Comparison of ENCODE assay signal across 12 cellular contexts in genomic region chr12:110004598-110004997, GRCh38. TPM values are rescaled to one million over a fixed set of nuclear protein-coding genes. Genes with fewer than 3 reads are reported as not detected.
A peak's percentile ranks its signal among the peaks of the same experiment; 100 is the strongest.
DNase-seq lines count a peak whose midpoint lies in the region; ATAC-seq and TF ChIP-seq lines count a peak whose summit lies in the region.
"Had no signal": no experiment of that assay in that cellular context is flagged by ENCODE, and none has a peak within 500 bp of the region (broad histone marks: within the 10 kb centered on the region; RNA-seq: fewer than 3 reads in every experiment).

No MANE protein-coding gene starts in this region.

- intact Hi-C loops in activated CD4-positive, alpha-beta T cell treated with anti-CD3 and anti-CD28 coated beads for 36 hours (cut with DNase I, micrococcal nuclease), result no loop called here
- intact Hi-C loops in sciatic nerve (cut with DNase I), result no loop called here

- peaks cover 61 to 71% of the 10 kb centered on the region in 2 experiments for H3K4me1 ChIP-seq in neutrophil (ENCODE audit: control insufficient read depth in 1 of 2, insufficient read depth in 1 of 2, low read depth in 1 of 2, low read length in 1 of 2)

- DNase-seq in activated CD4-positive, alpha-beta T cell treated with anti-CD3 and anti-CD28 coated beads for 36 hours, result no peak
- no peak for DNase-seq in activated CD4-positive, alpha-beta T cell treated with anti-CD3 and anti-CD28 coated beads, Interleukin-2, amount 50 U/mL, for 48 hours
- DNase-seq in LNCaP clone FGC (ENCODE audit: low read depth) (peak; percentile 75), sciatic nerve (ENCODE audit: low spot score) (no peak), GDM1 (lab: John Stamatoyannopoulos, UW) (no peak), AG20443 (ENCODE audit: low spot score) (no peak)
- DNase-seq: NCI-H1417 treated with DMSO at 0.1 percent for 48 hours; stimulated activated CD4-positive, alpha-beta T cell treated with anti-CD3 and anti-CD28 coated beads, Interleukin-2, amount 100 ng/mL, for 48 hours; trophoblast cell had no signal

- H3K36me3 ChIP-seq in neutrophil, result peaks cover 16% of the 10 kb centered on the region
- H3K36me3 ChIP-seq: neural progenitor cell had no signal

- peaks cover 3% of the 10 kb centered on the region for H3K9me3 Mint-ChIP-seq in activated CD4-positive, alpha-beta T cell treated with anti-CD3 and anti-CD28 coated beads for 36 hours (ENCODE audit: low read depth)
- H3K9me3 Mint-ChIP-seq: neural progenitor cell had no signal

- H3K27me3 Mint-ChIP-seq in activated CD4-positive, alpha-beta T cell treated with anti-CD3 and anti-CD28 coated beads for 36 hours, result no peaks in the 10 kb centered on the region

- ATAC-seq in activated CD4-positive, alpha-beta T cell treated with anti-CD3 and anti-CD28 coated beads for 36 hours, result peak; percentile 80
- ATAC-seq in GM21619 (IDR thresholded peaks at IDR 0.05; ENCODE audit: unreplicated experiment), result peak; percentile 53
- ATAC-seq in sciatic nerve, result no peak

- peaks cover 85% of the 10 kb centered on the region for H3K4me1 Mint-ChIP-seq in activated CD4-positive, alpha-beta T cell treated with anti-CD3 and anti-CD28 coated beads for 36 hours

- no peak overlapping the region for H3K4me3 Mint-ChIP-seq in activated CD4-positive, alpha-beta T cell treated with anti-CD3 and anti-CD28 coated beads for 36 hours
- H3K4me3 Mint-ChIP-seq: neural progenitor cell had no signal

- no peak for TF ChIP-seq CTCF in LNCaP clone FGC (IDR thresholded peaks at IDR 0.05; ENCODE audit: control insufficient read depth, extremely low read depth, insufficient read depth)
- TF ChIP-seq CTCF in neutrophil (IDR thresholded peaks at IDR 0.05), result no peak

- CTCF ChIA-PET in activated CD4-positive, alpha-beta T cell treated with anti-CD3 and anti-CD28 coated beads for 36 hours (lab: Charles Lee), result interaction anchor here (0.6 to 2.0 kb wide), 6 partner anchors 8 to 349 kb away, joined by 3 to 6 read pairs (median 3); no protein-coding TSS in a partner anchor

- H3K9me3 ChIP-seq in neutrophil, result no peaks in the 10 kb centered on the region

- H3K4me3 ChIP-seq in LNCaP clone FGC (ENCODE audit: low read depth, low read length) (peak overlapping the region; percentile 7; the same call in 1 of the 2 replicates), neutrophil (ENCODE audit: low read depth in 1 of 2, low read length in 1 of 2) (no peak overlapping the region)
- H3K4me3 ChIP-seq: neural progenitor cell had no signal

- peaks cover 22% of the 10 kb centered on the region for H3K36me3 Mint-ChIP-seq in activated CD4-positive, alpha-beta T cell treated with anti-CD3 and anti-CD28 coated beads for 36 hours (ENCODE audit: low read depth)

- POLR2A ChIA-PET in activated CD4-positive, alpha-beta T cell treated with anti-CD3 and anti-CD28 coated beads for 36 hours (lab: Charles Lee), result interaction anchor here (0.8 to 1.2 kb wide), 3 partner anchors 23 to 104 kb away, joined by 3 to 9 read pairs (median 4); no protein-coding TSS in a partner anchor

- H3K27ac Mint-ChIP-seq in activated CD4-positive, alpha-beta T cell treated with anti-CD3 and anti-CD28 coated beads for 36 hours, result peak overlapping the region; percentile 73
- H3K27ac Mint-ChIP-seq: neural progenitor cell had no signal

- no peaks in the 10 kb centered on the region for H3K27me3 ChIP-seq in neutrophil

- H3K27ac ChIP-seq in neutrophil, result peak overlapping the region; percentile 94
- H3K27ac ChIP-seq: neural progenitor cell had no signal

RNA-seq across cellular contexts. Expression of gene ANKRD13A, which starts 5.4 kb away (rescaled TPM):
- total RNA-seq in activated CD4-positive, alpha-beta T cell treated with anti-CD3 and anti-CD28 coated beads for 36 hours, result 10 to 100 TPM; 38.2 to 39.8 TPM
- total RNA-seq in sciatic nerve, result 41.1 TPM

RNA-seq across cellular contexts. Expression of gene GIT2, which starts 8.4 kb away (rescaled TPM):
- 10 to 100 TPM; 50.2 to 58.2 TPM for total RNA-seq in activated CD4-positive, alpha-beta T cell treated with anti-CD3 and anti-CD28 coated beads for 36 hours
- 66.6 TPM for total RNA-seq in sciatic nerve

RNA-seq across cellular contexts. Expression of gene C12orf76, which starts 43.7 kb away (rescaled TPM):
- total RNA-seq in activated CD4-positive, alpha-beta T cell treated with anti-CD3 and anti-CD28 coated beads for 36 hours, result 10 to 100 TPM; 10.2 to 10.5 TPM
- 40.3 TPM for total RNA-seq in sciatic nerve
